ENCODE assay signal across 1 cellular context in the genomic region with DNA sequence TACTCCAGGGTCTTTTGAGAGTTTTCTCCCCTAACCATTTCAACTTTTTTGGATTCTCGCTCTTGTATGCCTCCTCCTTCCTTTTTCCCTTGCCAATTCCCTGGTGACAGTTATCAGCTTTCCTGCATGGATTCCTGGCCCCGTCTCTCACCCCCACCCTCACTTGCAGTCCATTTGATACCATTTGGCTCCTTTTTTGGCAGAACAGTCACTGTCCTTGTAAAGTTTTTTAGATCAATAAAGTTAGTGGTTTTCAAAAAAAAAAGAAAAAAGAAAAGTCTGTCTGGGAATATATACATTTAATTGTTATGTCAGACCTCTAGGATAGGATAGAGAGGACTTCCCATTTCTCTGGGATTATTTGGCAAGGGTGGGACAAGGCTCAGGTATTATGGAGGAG.
TF ChIP-seq lines count a peak whose summit lies in the region.

No MANE protein-coding gene starts in this region.

TF ChIP-seq in IMR-90, 13 proteins besides CTCF, POLR2A, EP300 and RAD21 (continued from another document):
- TF ChIP-seq RCOR1 (IDR thresholded peaks at IDR 0.05; ENCODE audit: insufficient replicate concordance, low read length) (no peak), MAZ (IDR thresholded peaks at IDR 0.05; ENCODE audit: borderline replicate concordance, low read depth, low read length) (no peak), MAFK (IDR thresholded peaks at IDR 0.05; ENCODE audit: low read depth, low read length) (no peak), BHLHE40 (IDR thresholded peaks at IDR 0.05; ENCODE audit: low read depth, low read length) (no peak), FOS (IDR thresholded peaks at IDR 0.05; ENCODE audit: low read depth, low read length) (no peak), CHD1 (IDR thresholded peaks at IDR 0.05; ENCODE audit: low read depth, low read length) (no peak), NFE2L2 (IDR thresholded peaks at IDR 0.05; ENCODE audit: low read depth, low read length) (no peak), MXI1 (IDR thresholded peaks at IDR 0.05; ENCODE audit: borderline replicate concordance, low read depth, low read length) (no peak), RFX5 (IDR thresholded peaks at IDR 0.05; ENCODE audit: low read depth, low read length) (no peak), SMC3 (IDR thresholded peaks at IDR 0.05; ENCODE audit: low read depth, low read length) (no peak), CEBPB (IDR thresholded peaks at IDR 0.05; ENCODE audit: low read depth, low read length) (no peak)
